In the genomic region with DNA sequence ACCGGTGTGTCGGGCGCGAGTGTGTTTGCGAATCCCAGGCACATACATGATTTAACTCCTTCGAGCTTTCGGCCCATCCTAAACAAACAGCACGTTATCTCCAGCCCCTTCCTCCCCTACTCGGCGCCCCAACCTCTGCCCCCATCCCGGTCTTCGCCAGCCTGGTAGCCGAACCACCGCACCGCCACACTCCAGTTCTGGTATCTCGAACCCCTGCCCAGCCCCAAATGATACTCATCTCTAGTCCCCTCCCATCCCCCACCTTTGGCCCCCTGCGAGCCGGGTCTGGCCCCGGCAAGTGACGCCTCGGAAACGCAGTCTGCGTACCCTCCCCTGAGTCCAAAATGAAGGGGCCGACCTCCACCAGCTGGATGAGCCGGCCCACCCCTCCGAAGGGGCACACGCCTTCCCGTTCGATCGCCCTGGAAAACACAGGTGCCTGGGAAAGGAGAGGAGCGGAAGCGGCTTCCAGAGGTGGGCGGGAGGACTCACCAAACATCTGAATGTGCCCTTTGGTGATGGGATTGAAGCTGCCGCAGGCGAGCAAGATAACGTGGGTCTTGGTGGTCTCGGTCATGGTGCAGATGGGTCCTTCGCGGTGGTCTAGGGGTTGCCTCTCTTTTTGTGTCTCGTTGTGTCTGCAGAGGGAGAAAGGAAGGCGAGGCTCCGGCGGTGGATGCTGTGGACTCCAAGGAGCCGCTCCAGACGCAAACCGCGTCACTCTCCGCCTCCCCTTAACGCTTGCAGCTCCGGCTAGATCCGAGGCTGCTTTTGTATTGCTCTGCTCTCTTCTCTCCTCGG, we compare ENCODE assay signal across 1 cellular context.
TF ChIP-seq lines count a peak whose summit lies in the region.

TSS of gene NMNAT2 (minus strand) at position 690 of the 801 bp plus-strand sequence. CDS start at position 577, 113 bp downstream.

TF ChIP-seq in HEK293, 187 proteins besides CTCF, POLR2A, EP300 and RAD21 (continued from another document and continues in another):
- TF ChIP-seq ZNF362 (tag by site-specific recombination; IDR thresholded peaks at IDR 0.05): no peak
- no peak for TF ChIP-seq REPIN1 (tag by site-specific recombination; IDR thresholded peaks at IDR 0.05; ENCODE audit: low read depth)
- peak; percentile 80 for TF ChIP-seq ZNF335 (tag by site-specific recombination; conservative IDR thresholded peaks at IDR 0.05)
- TF ChIP-seq ZNF133 (tag by site-specific recombination; IDR thresholded peaks at IDR 0.05): no peak
- no peak for TF ChIP-seq ZNF544 (tag by site-specific recombination; IDR thresholded peaks at IDR 0.05)
- no peak for TF ChIP-seq ZNF664 (tag by site-specific recombination; IDR thresholded peaks at IDR 0.05)
- no peak for TF ChIP-seq ZNF488 (tag by site-specific recombination; IDR thresholded peaks at IDR 0.05)
- TF ChIP-seq, protein P1, sequence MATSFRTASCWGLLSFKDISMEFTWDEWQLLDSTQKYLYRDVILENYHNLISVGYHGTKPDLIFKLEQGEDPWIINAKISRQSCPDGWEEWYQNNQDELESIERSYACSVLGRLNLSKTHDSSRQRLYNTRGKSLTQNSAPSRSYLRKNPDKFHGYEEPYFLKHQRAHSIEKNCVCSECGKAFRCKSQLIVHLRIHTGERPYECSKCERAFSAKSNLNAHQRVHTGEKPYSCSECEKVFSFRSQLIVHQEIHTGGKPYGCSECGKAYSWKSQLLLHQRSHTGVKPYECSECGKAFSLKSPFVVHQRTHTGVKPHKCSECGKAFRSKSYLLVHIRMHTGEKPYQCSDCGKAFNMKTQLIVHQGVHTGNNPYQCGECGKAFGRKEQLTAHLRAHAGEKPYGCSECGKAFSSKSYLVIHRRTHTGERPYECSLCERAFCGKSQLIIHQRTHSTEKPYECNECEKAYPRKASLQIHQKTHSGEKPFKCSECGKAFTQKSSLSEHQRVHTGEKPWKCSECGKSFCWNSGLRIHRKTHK (tag by site-specific recombination; IDR thresholded peaks at IDR 0.05): no peak
- TF ChIP-seq, protein P2, sequence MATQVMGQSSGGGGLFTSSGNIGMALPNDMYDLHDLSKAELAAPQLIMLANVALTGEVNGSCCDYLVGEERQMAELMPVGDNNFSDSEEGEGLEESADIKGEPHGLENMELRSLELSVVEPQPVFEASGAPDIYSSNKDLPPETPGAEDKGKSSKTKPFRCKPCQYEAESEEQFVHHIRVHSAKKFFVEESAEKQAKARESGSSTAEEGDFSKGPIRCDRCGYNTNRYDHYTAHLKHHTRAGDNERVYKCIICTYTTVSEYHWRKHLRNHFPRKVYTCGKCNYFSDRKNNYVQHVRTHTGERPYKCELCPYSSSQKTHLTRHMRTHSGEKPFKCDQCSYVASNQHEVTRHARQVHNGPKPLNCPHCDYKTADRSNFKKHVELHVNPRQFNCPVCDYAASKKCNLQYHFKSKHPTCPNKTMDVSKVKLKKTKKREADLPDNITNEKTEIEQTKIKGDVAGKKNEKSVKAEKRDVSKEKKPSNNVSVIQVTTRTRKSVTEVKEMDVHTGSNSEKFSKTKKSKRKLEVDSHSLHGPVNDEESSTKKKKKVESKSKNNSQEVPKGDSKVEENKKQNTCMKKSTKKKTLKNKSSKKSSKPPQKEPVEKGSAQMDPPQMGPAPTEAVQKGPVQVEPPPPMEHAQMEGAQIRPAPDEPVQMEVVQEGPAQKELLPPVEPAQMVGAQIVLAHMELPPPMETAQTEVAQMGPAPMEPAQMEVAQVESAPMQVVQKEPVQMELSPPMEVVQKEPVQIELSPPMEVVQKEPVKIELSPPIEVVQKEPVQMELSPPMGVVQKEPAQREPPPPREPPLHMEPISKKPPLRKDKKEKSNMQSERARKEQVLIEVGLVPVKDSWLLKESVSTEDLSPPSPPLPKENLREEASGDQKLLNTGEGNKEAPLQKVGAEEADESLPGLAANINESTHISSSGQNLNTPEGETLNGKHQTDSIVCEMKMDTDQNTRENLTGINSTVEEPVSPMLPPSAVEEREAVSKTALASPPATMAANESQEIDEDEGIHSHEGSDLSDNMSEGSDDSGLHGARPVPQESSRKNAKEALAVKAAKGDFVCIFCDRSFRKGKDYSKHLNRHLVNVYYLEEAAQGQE (tag by site-specific recombination; IDR thresholded peaks at IDR 0.05): no peak
- TF ChIP-seq ZNF37A (tag by site-specific recombination; IDR thresholded peaks at IDR 0.05): no peak
- TF ChIP-seq, protein P3, sequence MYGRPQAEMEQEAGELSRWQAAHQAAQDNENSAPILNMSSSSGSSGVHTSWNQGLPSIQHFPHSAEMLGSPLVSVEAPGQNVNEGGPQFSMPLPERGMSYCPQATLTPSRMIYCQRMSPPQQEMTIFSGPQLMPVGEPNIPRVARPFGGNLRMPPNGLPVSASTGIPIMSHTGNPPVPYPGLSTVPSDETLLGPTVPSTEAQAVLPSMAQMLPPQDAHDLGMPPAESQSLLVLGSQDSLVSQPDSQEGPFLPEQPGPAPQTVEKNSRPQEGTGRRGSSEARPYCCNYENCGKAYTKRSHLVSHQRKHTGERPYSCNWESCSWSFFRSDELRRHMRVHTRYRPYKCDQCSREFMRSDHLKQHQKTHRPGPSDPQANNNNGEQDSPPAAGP (tag by site-specific recombination; IDR thresholded peaks at IDR 0.05): no peak
- TF ChIP-seq ZNF2 (tag by site-specific recombination; IDR thresholded peaks at IDR 0.05): 0 out of 2 replicates have a peak, but pooled peaks have one; percentile 29
- no peak for TF ChIP-seq ZBTB26 (tag by site-specific recombination; optimal IDR thresholded peaks at IDR 0.05)
- TF ChIP-seq KLF10 (tag by site-specific recombination; IDR thresholded peaks at IDR 0.05): no peak
- TF ChIP-seq, protein P4, sequence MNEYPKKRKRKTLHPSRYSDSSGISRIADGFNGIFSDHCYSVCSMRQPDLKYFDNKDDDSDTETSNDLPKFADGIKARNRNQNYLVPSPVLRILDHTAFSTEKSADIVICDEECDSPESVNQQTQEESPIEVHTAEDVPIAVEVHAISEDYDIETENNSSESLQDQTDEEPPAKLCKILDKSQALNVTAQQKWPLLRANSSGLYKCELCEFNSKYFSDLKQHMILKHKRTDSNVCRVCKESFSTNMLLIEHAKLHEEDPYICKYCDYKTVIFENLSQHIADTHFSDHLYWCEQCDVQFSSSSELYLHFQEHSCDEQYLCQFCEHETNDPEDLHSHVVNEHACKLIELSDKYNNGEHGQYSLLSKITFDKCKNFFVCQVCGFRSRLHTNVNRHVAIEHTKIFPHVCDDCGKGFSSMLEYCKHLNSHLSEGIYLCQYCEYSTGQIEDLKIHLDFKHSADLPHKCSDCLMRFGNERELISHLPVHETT (tag by site-specific recombination; IDR thresholded peaks at IDR 0.05): 0 out of 2 replicates have a peak, but pooled peaks have one; percentile 18
- no peak for TF ChIP-seq ZNF16 (tag by site-specific recombination; IDR thresholded peaks at IDR 0.05; ENCODE audit: low read depth)
- no peak for TF ChIP-seq KLF7 (tag by site-specific recombination; IDR thresholded peaks at IDR 0.05; ENCODE audit: borderline replicate concordance)
- TF ChIP-seq YY1 (tag by site-specific recombination; IDR thresholded peaks at IDR 0.05): no peak
- no peak for TF ChIP-seq ZNF202 (tag by site-specific recombination; IDR thresholded peaks at IDR 0.05; ENCODE audit: borderline replicate concordance)
- peak; percentile 38; the same call in 1 of the 2 replicates for TF ChIP-seq ZEB2 (tag by site-specific recombination; IDR thresholded peaks at IDR 0.05)
- TF ChIP-seq ZFP41 (tag by site-specific recombination; IDR thresholded peaks at IDR 0.05; ENCODE audit: borderline replicate concordance): no peak
- TF ChIP-seq ZBTB48 (tag by site-specific recombination; IDR thresholded peaks at IDR 0.05): no peak
- TF ChIP-seq ZNF777 (tag by site-specific recombination; IDR thresholded peaks at IDR 0.05; ENCODE audit: borderline replicate concordance): no peak
- TF ChIP-seq ZNF521 (tag by site-specific recombination; IDR thresholded peaks at IDR 0.05): no peak
- TF ChIP-seq PRDM1 (tag by site-specific recombination; IDR thresholded peaks at IDR 0.05): no peak; the same call in 1 of the 2 replicates
- no peak for TF ChIP-seq ZNF221 (tag by site-specific recombination; IDR thresholded peaks at IDR 0.05; ENCODE audit: borderline replicate concordance)
- TF ChIP-seq ZNF571 (tag by site-specific recombination; IDR thresholded peaks at IDR 0.05): no peak
- TF ChIP-seq ZNF24 (tag by site-specific recombination; IDR thresholded peaks at IDR 0.05): no peak
- TF ChIP-seq ZFP37 (tag by site-specific recombination; IDR thresholded peaks at IDR 0.05): no peak
- no peak for TF ChIP-seq ZBTB1 (tag by site-specific recombination; IDR thresholded peaks at IDR 0.05)
- no peak for TF ChIP-seq ZNF184 (tag by site-specific recombination; IDR thresholded peaks at IDR 0.05)
- no peak for TF ChIP-seq ZNF510 (tag by site-specific recombination; IDR thresholded peaks at IDR 0.05; ENCODE audit: insufficient replicate concordance)
- TF ChIP-seq ZNF292 (tag by site-specific recombination; IDR thresholded peaks at IDR 0.05; ENCODE audit: borderline replicate concordance, low read depth): no peak
- no peak for TF ChIP-seq ZNF302 (tag by site-specific recombination; IDR thresholded peaks at IDR 0.05; ENCODE audit: low read depth)
- peak; percentile 52 for TF ChIP-seq ZNF76 (tag by site-specific recombination; IDR thresholded peaks at IDR 0.05; ENCODE audit: borderline replicate concordance, low read depth)
- TF ChIP-seq ZNF214 (tag by site-specific recombination; IDR thresholded peaks at IDR 0.05; ENCODE audit: borderline replicate concordance): no peak
- no peak for TF ChIP-seq ZIC2 (tag by site-specific recombination; IDR thresholded peaks at IDR 0.05)
- peak; percentile 48; the same call in 1 of the 2 replicates for TF ChIP-seq IKZF3 (tag by site-specific recombination; IDR thresholded peaks at IDR 0.05)
- TF ChIP-seq, protein P5, sequence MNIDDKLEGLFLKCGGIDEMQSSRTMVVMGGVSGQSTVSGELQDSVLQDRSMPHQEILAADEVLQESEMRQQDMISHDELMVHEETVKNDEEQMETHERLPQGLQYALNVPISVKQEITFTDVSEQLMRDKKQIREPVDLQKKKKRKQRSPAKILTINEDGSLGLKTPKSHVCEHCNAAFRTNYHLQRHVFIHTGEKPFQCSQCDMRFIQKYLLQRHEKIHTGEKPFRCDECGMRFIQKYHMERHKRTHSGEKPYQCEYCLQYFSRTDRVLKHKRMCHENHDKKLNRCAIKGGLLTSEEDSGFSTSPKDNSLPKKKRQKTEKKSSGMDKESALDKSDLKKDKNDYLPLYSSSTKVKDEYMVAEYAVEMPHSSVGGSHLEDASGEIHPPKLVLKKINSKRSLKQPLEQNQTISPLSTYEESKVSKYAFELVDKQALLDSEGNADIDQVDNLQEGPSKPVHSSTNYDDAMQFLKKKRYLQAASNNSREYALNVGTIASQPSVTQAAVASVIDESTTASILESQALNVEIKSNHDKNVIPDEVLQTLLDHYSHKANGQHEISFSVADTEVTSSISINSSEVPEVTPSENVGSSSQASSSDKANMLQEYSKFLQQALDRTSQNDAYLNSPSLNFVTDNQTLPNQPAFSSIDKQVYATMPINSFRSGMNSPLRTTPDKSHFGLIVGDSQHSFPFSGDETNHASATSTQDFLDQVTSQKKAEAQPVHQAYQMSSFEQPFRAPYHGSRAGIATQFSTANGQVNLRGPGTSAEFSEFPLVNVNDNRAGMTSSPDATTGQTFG (tag by site-specific recombination; IDR thresholded peaks at IDR 0.05; ENCODE audit: borderline replicate concordance): no peak
- no peak for TF ChIP-seq ZSCAN30 (tag by site-specific recombination; IDR thresholded peaks at IDR 0.05)
- no peak for TF ChIP-seq ZNF645 (tag by site-specific recombination; IDR thresholded peaks at IDR 0.05)
- no peak for TF ChIP-seq BCL11B (tag by site-specific recombination; IDR thresholded peaks at IDR 0.05; ENCODE audit: low read depth)
- no peak for TF ChIP-seq ZNF423 (tag by site-specific recombination; IDR thresholded peaks at IDR 0.05)
- TF ChIP-seq ZSCAN18 (tag by site-specific recombination; IDR thresholded peaks at IDR 0.05): no peak
- no peak for TF ChIP-seq ZNF596 (tag by site-specific recombination; IDR thresholded peaks at IDR 0.05)
